In genomic region chr21:44084496-44085241, GRCh38 we compare ENCODE assay signal across 11 cellular contexts. TPM values are rescaled to one million over a fixed set of nuclear protein-coding genes. Genes with fewer than 3 reads are reported as not detected.
DNase-seq lines count a peak whose midpoint lies in the region; ATAC-seq and TF ChIP-seq lines count a peak whose summit lies in the region.
"Had no signal": no experiment of that assay in that cellular context is flagged by ENCODE, and none has a peak within 500 bp of the region (broad histone marks: within the 10 kb centered on the region; RNA-seq: fewer than 3 reads in every experiment).

No MANE protein-coding gene starts in this region.

- no peak for TF ChIP-seq CTCF in activated B cell treated with CpG ODN at 0.5 μM for 24 hours (IDR thresholded peaks at IDR 0.05)
- no peak for TF ChIP-seq CTCF in fibroblast of villous mesenchyme (IDR thresholded peaks at IDR 0.05; ENCODE audit: insufficient read depth, low read depth, low read length)

- H3K4me1 Mint-ChIP-seq in activated B cell treated with CpG ODN at 0.5 μM for 24 hours, result peaks cover 44% of the 10 kb centered on the region
- H3K4me1 Mint-ChIP-seq: WTC11 had no signal

- H3K27ac Mint-ChIP-seq in activated B cell treated with CpG ODN at 0.5 μM for 24 hours, result peak overlapping the region; percentile 18
- H3K27ac Mint-ChIP-seq: WTC11 had no signal

- DNase-seq in Jurkat, Clone E6-1 (ENCODE audit: low read depth, low spot score), result no peak
- no peak for DNase-seq in activated B cell treated with CpG ODN at 0.5 μM for 24 hours
- peak; percentile 6 for DNase-seq in fibroblast of villous mesenchyme (ENCODE audit: low read depth)
- DNase-seq in stimulated activated CD8-positive, alpha-beta memory T cell treated with anti-CD3 and anti-CD28 coated beads, Interleukin-4, amount 100 ng/mL, for 48 hours, result peak; percentile 32
- no peak for DNase-seq in DMS79 treated with DMSO at 0.1 percent for 48 hours (lab: John Stamatoyannopoulos, UW)
- DNase-seq in GM19238 (ENCODE audit: insufficient read length, low spot score), result no peak
- DNase-seq in NCI-H128 (lab: John Stamatoyannopoulos, UW; ENCODE audit: unreplicated experiment), result no peak
- DNase-seq: MG63, SHP77 treated with DMSO at 0.1 percent for 48 hours had no signal

- H3K9me3 Mint-ChIP-seq in activated B cell treated with CpG ODN at 0.5 μM for 24 hours, result no peaks in the 10 kb centered on the region
- H3K9me3 Mint-ChIP-seq: WTC11 had no signal

- H3K4me3 ChIP-seq in Jurkat, Clone E6-1 (ENCODE audit: low read length), result peak overlapping the region; percentile 37
- H3K4me3 ChIP-seq in fibroblast of villous mesenchyme (ENCODE audit: low read depth, low read length), result no peak overlapping the region
- H3K4me3 ChIP-seq: MG63 had no signal

- peaks cover 97% of the 10 kb centered on the region for H3K36me3 Mint-ChIP-seq in activated B cell treated with CpG ODN at 0.5 μM for 24 hours (ENCODE audit: low read depth)

- ATAC-seq in activated B cell treated with CpG ODN at 0.5 μM for 24 hours (ENCODE audit: low read depth), result no peak
- ATAC-seq: esophagus mucosa, WTC11 had no signal

- POLR2A ChIA-PET in activated B cell treated with CpG ODN at 0.5 μM for 24 hours (lab: Charles Lee), result no interaction called here

- H3K4me3 Mint-ChIP-seq in activated B cell treated with CpG ODN at 0.5 μM for 24 hours, result no peak overlapping the region
- H3K4me3 Mint-ChIP-seq: WTC11 had no signal

- intact Hi-C loops in activated B cell treated with CpG ODN at 0.5 μM for 24 hours (cut with micrococcal nuclease), result no loop called here

- CTCF ChIA-PET in activated B cell treated with CpG ODN at 0.5 μM for 24 hours (lab: Charles Lee), result interaction anchor here (0.6 kb wide), 1 partner anchor 9 kb away, joined by 3 read pairs; no protein-coding TSS in a partner anchor

- no peaks in the 10 kb centered on the region for H3K27me3 Mint-ChIP-seq in activated B cell treated with CpG ODN at 0.5 μM for 24 hours

RNA-seq across cellular contexts. Expression of gene PWP2, which starts 22.5 kb away (rescaled TPM):
- polyA plus RNA-seq in Jurkat, Clone E6-1 (2012; ENCODE audit: insufficient read depth, insufficient read length), result 31.5 TPM
- total RNA-seq in activated B cell treated with CpG ODN at 0.5 μM for 24 hours (8.7 and 11.8 TPM in 2 replicates), fibroblast of villous mesenchyme (13.5 and 31.5 TPM in 2 replicates)

RNA-seq across cellular contexts. Expression of gene GATD3, which starts 48.8 kb away (rescaled TPM):
- polyA plus RNA-seq in Jurkat, Clone E6-1 (2012; ENCODE audit: insufficient read depth, insufficient read length), result 62.2 TPM
- total RNA-seq in activated B cell treated with CpG ODN at 0.5 μM for 24 hours, result 16.7 and 18.9 TPM in 2 replicates
- 34.8 and 52.7 TPM in 2 replicates for total RNA-seq in fibroblast of villous mesenchyme

Comparison
In these comparisons a context has a peak if more than half of its experiments do, and no peak if none do; other contexts are left out.
1. DNase-seq: peak in fibroblast of villous mesenchyme (single experiment) and stimulated activated CD8-positive, alpha-beta memory T cell treated with anti-CD3 and anti-CD28 coated beads, Interleukin-4, amount 100 ng/mL, for 48 hours (single experiment); none in Jurkat, Clone E6-1 (single experiment), activated B cell treated with CpG ODN at 0.5 μM for 24 hours (single experiment), DMS79 treated with DMSO at 0.1 percent for 48 hours (single experiment), GM19238 (single experiment) and NCI-H128 (single experiment).